12 cellular contexts compared by ENCODE assay signal in the genomic region with DNA sequence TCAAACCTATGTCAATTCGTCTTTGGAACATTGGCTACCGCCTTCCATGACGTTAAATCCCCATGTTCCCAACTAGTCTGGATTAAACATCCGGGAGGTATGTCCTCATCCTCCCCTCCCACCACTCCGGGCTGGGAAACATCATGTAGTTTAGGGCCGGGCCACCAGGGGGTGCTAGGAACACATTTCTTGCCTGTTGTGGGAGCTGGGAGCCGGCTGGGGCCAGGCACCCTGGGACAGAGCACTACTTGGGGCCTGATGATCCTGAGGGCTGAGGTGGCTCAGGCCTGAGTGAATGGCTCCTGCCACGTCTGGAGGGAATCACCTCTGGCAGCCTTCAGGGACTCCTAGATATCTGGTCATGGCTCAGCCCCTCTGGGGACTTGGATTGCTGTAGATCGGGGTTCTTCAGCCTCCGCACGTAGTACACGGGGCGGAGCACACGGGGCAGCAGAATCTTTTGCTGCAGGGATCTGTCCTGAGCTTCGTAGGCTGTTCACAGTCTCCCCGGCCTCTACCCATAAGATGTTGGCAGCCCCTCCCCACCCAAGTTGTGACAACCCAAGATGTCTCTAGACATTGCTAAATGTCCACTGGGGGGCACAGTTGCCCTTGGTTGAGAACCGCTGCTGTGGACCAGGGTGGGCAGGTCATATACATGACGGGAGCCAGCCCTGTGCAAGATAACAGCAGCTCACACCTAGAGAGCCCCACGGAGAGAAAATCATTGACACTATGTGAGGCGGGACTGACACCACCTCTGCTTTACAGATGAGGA.
DNase-seq lines count a peak whose midpoint lies in the region; ATAC-seq and TF ChIP-seq lines count a peak whose summit lies in the region.
"Had no signal": no experiment of that assay in that cellular context is flagged by ENCODE, and none has a peak within 500 bp of the region (broad histone marks: within the 10 kb centered on the region; RNA-seq: fewer than 3 reads in every experiment).

No MANE protein-coding gene starts in this region.

- ATAC-seq in GM18873 (IDR thresholded peaks at IDR 0.05; ENCODE audit: low FRiP score, unreplicated experiment): no peak

- in situ Hi-C loops in ACHN (cut with HindIII; ENCODE audit: low pct_ligation_motif_present, low pct_unique_long_range_greater_than_20kb, low sequenced_read_pairs): no loop called here

- no peak overlapping the region for H3K4me2 ChIP-seq in MM.1S (ENCODE audit: low read depth, low read length)

- H3K27ac ChIP-seq in C4-2B (no peak overlapping the region), MM.1S (ENCODE audit: low read length) (no peak overlapping the region)
- H3K27ac ChIP-seq: cardiac muscle cell had no signal

- no peaks in the 10 kb centered on the region for H4K20me1 ChIP-seq in MM.1S (ENCODE audit: insufficient read depth, low read length)

- H3K27me3 ChIP-seq in MM.1S (replicated peaks; ENCODE audit: insufficient read depth, low read length): no peaks in the 10 kb centered on the region
- H3K27me3 ChIP-seq: cardiac muscle cell had no signal

- H3F3A ChIP-seq in MM.1S (ENCODE audit: insufficient read depth, low read length): no peaks in the 10 kb centered on the region

- H3K9me2 ChIP-seq in MM.1S (replicated peaks; ENCODE audit: insufficient read depth, low read length): no peaks in the 10 kb centered on the region

- H3K79me2 ChIP-seq in MM.1S (ENCODE audit: low read length): no peaks in the 10 kb centered on the region

- no peaks in the 10 kb centered on the region for H3K4me1 ChIP-seq in MM.1S (ENCODE audit: low read length)

- no peak overlapping the region for H3K9ac ChIP-seq in MM.1S (ENCODE audit: low read length)

- no peak overlapping the region for H3K4me3 ChIP-seq in MM.1S (ENCODE audit: low read length)
- no peak overlapping the region for H3K4me3 ChIP-seq in choroid plexus epithelial cell (ENCODE audit: low read depth, low read length)
- H3K4me3 ChIP-seq: cardiac muscle cell had no signal

- no peak overlapping the region for H2AFZ ChIP-seq in MM.1S (ENCODE audit: low read length)

- DNase-seq in ACHN (peak; percentile 22), MM.1S (no peak), choroid plexus epithelial cell (ENCODE audit: low read depth) (no peak), middle frontal gyrus (ENCODE audit: extremely low spot score, low spot score) (no peak), D341Med (ENCODE audit: low spot score) (no peak), NCI-H226 (no peak)
- DNase-seq: COR-L47, erythroblast, NCI-H187 had no signal

- no peaks in the 10 kb centered on the region for H3K9me3 ChIP-seq in MM.1S (replicated peaks; ENCODE audit: insufficient read depth, low read length)

- H3K36me3 ChIP-seq in MM.1S (replicated peaks; ENCODE audit: insufficient read depth, low read length): no peaks in the 10 kb centered on the region
- H3K36me3 ChIP-seq: cardiac muscle cell had no signal

- TF ChIP-seq CTCF in C4-2B (conservative IDR thresholded peaks at IDR 0.05) (peak; percentile 42), MM.1S (IDR thresholded peaks at IDR 0.05; ENCODE audit: low read length) (peak; percentile 19; the same call in 1 of the 2 replicates), choroid plexus epithelial cell (conservative IDR thresholded peaks at IDR 0.05; ENCODE audit: low read depth, low read length) (peak; percentile 9)
